12 cellular contexts compared by ENCODE assay signal in genomic region chr11:18262681-18263352, GRCh38. TPM values are rescaled to one million over a fixed set of nuclear protein-coding genes. Genes with fewer than 3 reads are reported as not detected.
"Had no signal": no experiment of that assay in that cellular context is flagged by ENCODE, and none has a peak within 500 bp of the region (broad histone marks: within the 10 kb centered on the region; RNA-seq: fewer than 3 reads in every experiment).

No MANE protein-coding gene starts in this region.

RNA-seq across cellular contexts. Expression of gene SAA1, which starts 3.2 kb away (rescaled TPM):
- total RNA-seq: activated B cell treated with CpG ODN at 0.5 μM for 24 hours; activated CD4-positive, alpha-beta T cell treated with anti-CD3 and anti-CD28 coated beads, Interleukin-2, amount 10 ng/mL, durations not matched to agents 24 days and 14 days; activated CD8-positive, alpha-beta memory T cell treated with anti-CD3 and anti-CD28 coated beads, Interleukin-2, amount 10 ng/mL, durations not matched to agents 7 days and 5 days; activated T-helper 1 cell treated with anti-CD3 and anti-CD28 coated beads, Interleukin-12 subunit alpha, Interleukin-12 subunit beta, Interleukin-2, Interleukin-4 antibody, amounts not matched to agents 30 ng/mL and 10 ng/mL and 1 ng/mL, durations not matched to agents 14 hours and 24 hours and 36 hours; NCI-H460; PC-9; T-helper 17 cell had no signal

RNA-seq across cellular contexts. Expression of gene SAA2, which starts 14.3 kb away (rescaled TPM):
- total RNA-seq: activated CD4-positive, alpha-beta T cell treated with anti-CD3 and anti-CD28 coated beads, Interleukin-2, amount 10 ng/mL, durations not matched to agents 24 days and 14 days; activated CD8-positive, alpha-beta memory T cell treated with anti-CD3 and anti-CD28 coated beads, Interleukin-2, amount 10 ng/mL, durations not matched to agents 7 days and 5 days; activated T-helper 1 cell treated with anti-CD3 and anti-CD28 coated beads, Interleukin-12 subunit alpha, Interleukin-12 subunit beta, Interleukin-2, Interleukin-4 antibody, amounts not matched to agents 30 ng/mL and 10 ng/mL and 1 ng/mL, durations not matched to agents 14 hours and 24 hours and 36 hours; bronchial epithelial cell; LHCN-M2; NCI-H460; PC-9; SK-MEL-5; T-helper 17 cell had no signal

RNA-seq across cellular contexts. Expression of gene SAA4, which starts 26.2 kb away (rescaled TPM):
- total RNA-seq: activated B cell treated with CpG ODN at 0.5 μM for 24 hours; activated CD4-positive, alpha-beta T cell treated with anti-CD3 and anti-CD28 coated beads, Interleukin-2, amount 10 ng/mL, durations not matched to agents 24 days and 14 days; activated CD8-positive, alpha-beta memory T cell treated with anti-CD3 and anti-CD28 coated beads, Interleukin-2, amount 10 ng/mL, durations not matched to agents 7 days and 5 days; activated T-helper 1 cell treated with anti-CD3 and anti-CD28 coated beads, Interleukin-12 subunit alpha, Interleukin-12 subunit beta, Interleukin-2, Interleukin-4 antibody, amounts not matched to agents 30 ng/mL and 10 ng/mL and 1 ng/mL, durations not matched to agents 14 hours and 24 hours and 36 hours; body of pancreas; bronchial epithelial cell; LHCN-M2; MCF 10A; NCI-H460; PC-9; SK-MEL-5; T-helper 17 cell had no signal
